15 cellular contexts compared by ENCODE assay signal in genomic region chr1:99986656-99987225, GRCh38.
"Had no signal": no experiment of that assay in that cellular context is flagged by ENCODE, and none has a peak within 500 bp of the region (broad histone marks: within the 10 kb centered on the region; RNA-seq: fewer than 3 reads in every experiment).

No MANE protein-coding gene starts in this region.

- H3K4me3 ChIP-seq: dorsolateral prefrontal cortex, sigmoid colon had no signal

- H3K4me3 Mint-ChIP-seq: activated CD4-positive, alpha-beta memory T cell treated with anti-CD3 and anti-CD28 coated beads for 36 hours; activated naive CD8-positive, alpha-beta T cell; naive thymus-derived CD4-positive, alpha-beta T cell; type B pancreatic cell had no signal

- H3K27ac ChIP-seq: dorsolateral prefrontal cortex, neutrophil had no signal

- ATAC-seq: activated CD4-positive, CD25-positive, alpha-beta regulatory T cell treated with anti-CD3 and anti-CD28 coated beads, Interleukin-2, amount 50 U/mL, for 24 hours; naive thymus-derived CD4-positive, alpha-beta T cell had no signal

- FAIRE-seq: frontal cortex, kidney had no signal

- DNase-seq: activated CD4-positive, alpha-beta memory T cell treated with anti-CD3 and anti-CD28 coated beads for 36 hours; activated gamma-delta T cell; activated T-cell treated with anti-CD3 and anti-CD28 coated beads, Interleukin-2, amount 50 U/mL, for 48 hours; dorsolateral prefrontal cortex; kidney; naive thymus-derived CD4-positive, alpha-beta T cell; posterior cingulate gyrus; sigmoid colon; stimulated activated CD4-positive, alpha-beta T cell treated with anti-CD3 and anti-CD28 coated beads, Interleukin-12 subunit alpha, Interleukin-12 subunit beta, amount 100 ng/mL, for 4 hours; stimulated activated naive CD4-positive, alpha-beta T cell had no signal

- H3K36me3 ChIP-seq: neutrophil had no signal

- H3K27me3 ChIP-seq: dorsolateral prefrontal cortex, neutrophil, sigmoid colon had no signal

- H3K27me3 Mint-ChIP-seq: activated CD4-positive, alpha-beta memory T cell treated with anti-CD3 and anti-CD28 coated beads for 36 hours; activated naive CD8-positive, alpha-beta T cell; naive thymus-derived CD4-positive, alpha-beta T cell; type B pancreatic cell had no signal

- H3K27ac Mint-ChIP-seq: activated CD4-positive, alpha-beta memory T cell treated with anti-CD3 and anti-CD28 coated beads for 36 hours; activated naive CD8-positive, alpha-beta T cell; type B pancreatic cell had no signal
